In genomic region chr11:66002648-66003225, GRCh38 we compare ENCODE assay signal across 8 cellular contexts. TPM values are rescaled to one million over a fixed set of nuclear protein-coding genes. Genes with fewer than 3 reads are reported as not detected.
DNase-seq lines count a peak whose midpoint lies in the region; ATAC-seq lines count a peak whose summit lies in the region.

No MANE protein-coding gene starts in this region.

- peaks cover 6 to 56% (median 6%) of the 10 kb centered on the region in 3 donors for H3K36me3 Mint-ChIP-seq in naive thymus-derived CD8-positive, alpha-beta T cell

- ATAC-seq in GM19452 (IDR thresholded peaks at IDR 0.05; ENCODE audit: unreplicated experiment) (peak; percentile 48), HG03442 (IDR thresholded peaks at IDR 0.05; ENCODE audit: unreplicated experiment) (peak; percentile 39)
- peak; percentile 68 to 79 for ATAC-seq in naive thymus-derived CD8-positive, alpha-beta T cell

- H3K27me3 Mint-ChIP-seq in naive thymus-derived CD8-positive, alpha-beta T cell: no peaks in the 10 kb centered on the region

- peak overlapping the region; percentile 98 to 100 (median 99) for H3K27ac Mint-ChIP-seq in naive thymus-derived CD8-positive, alpha-beta T cell

- peak; percentile 49 for DNase-seq in EH (ENCODE audit: low read depth)
- DNase-seq in SW480 (ENCODE audit: low spot score): peak; percentile 38
- no peak for DNase-seq in epithelial cell of prostate (ENCODE audit: low read depth, low spot score)
- peak in 1 of 10 donors; percentile 80 for DNase-seq in naive thymus-derived CD8-positive, alpha-beta T cell
- DNase-seq in NCI-H146 (lab: John Stamatoyannopoulos, UW): no peak
- no peak for DNase-seq in NCI-H2171 treated with DMSO at 0.1 percent for 48 hours (lab: John Stamatoyannopoulos, UW)

- H3K27ac ChIP-seq in epithelial cell of prostate: peak overlapping the region; percentile 96

- no peaks in the 10 kb centered on the region for H3K9me3 Mint-ChIP-seq in naive thymus-derived CD8-positive, alpha-beta T cell

- POLR2A ChIA-PET in naive thymus-derived CD8-positive, alpha-beta T cell (lab: Charles Lee): interaction anchor here (0.7 to 2.1 kb wide), 24 partner anchors 9 to 462 kb away, joined by 3 to 30 read pairs (median 4); partner anchors contain the start of genes CCDC85B, CFL1, CST6 and FIBP

- peak overlapping the region; percentile 98 to 100 (median 99) for H3K4me3 Mint-ChIP-seq in naive thymus-derived CD8-positive, alpha-beta T cell

- H3K4me1 Mint-ChIP-seq in naive thymus-derived CD8-positive, alpha-beta T cell: peaks cover 13 to 49% (median 47%) of the 10 kb centered on the region in 4 donors

RNA-seq across cellular contexts. Expression of gene BANF1, which starts 0.4 kb away (rescaled TPM):
- 100 to 1,000 TPM in 1 of 2 experiments, 10 to 100 TPM in 1; 96.2 to 101 TPM for total RNA-seq in naive thymus-derived CD8-positive, alpha-beta T cell
- 100 to 1,000 TPM; 225 to 250 (median 241) TPM for polyA plus RNA-seq in naive thymus-derived CD8-positive, alpha-beta T cell

RNA-seq across cellular contexts. Expression of gene EIF1AD, which starts 0.8 kb away (rescaled TPM):
- 10 to 100 TPM; 62.4 to 64.8 TPM for total RNA-seq in naive thymus-derived CD8-positive, alpha-beta T cell
- polyA plus RNA-seq in naive thymus-derived CD8-positive, alpha-beta T cell: 10 to 100 TPM; 11.5 to 18.7 (median 14.3) TPM

RNA-seq across cellular contexts. Expression of gene CST6, which starts 9.1 kb away (rescaled TPM):
- not detected for total RNA-seq in naive thymus-derived CD8-positive, alpha-beta T cell
- not detected for polyA plus RNA-seq in naive thymus-derived CD8-positive, alpha-beta T cell

RNA-seq across cellular contexts. Expression of gene CATSPER1, which starts 23.5 kb away (rescaled TPM):
- not detected for total RNA-seq in naive thymus-derived CD8-positive, alpha-beta T cell
- under 1 TPM in 1 of 3 donors, not detected in 2; 0.11 TPM for polyA plus RNA-seq in naive thymus-derived CD8-positive, alpha-beta T cell

RNA-seq across cellular contexts. Expression of gene SART1, which starts 41.2 kb away (rescaled TPM):
- 10 to 100 TPM; 81.9 to 91.9 TPM for total RNA-seq in naive thymus-derived CD8-positive, alpha-beta T cell
- 10 to 100 TPM; 16.2 to 57.3 (median 30.4) TPM for polyA plus RNA-seq in naive thymus-derived CD8-positive, alpha-beta T cell

Comparison
In these comparisons a context has a peak if more than half of its experiments do, and no peak if none do; other contexts are left out.
1. DNase-seq: peak in EH (single experiment) and SW480 (single experiment); none in epithelial cell of prostate (single experiment), NCI-H146 (single experiment) and NCI-H2171 treated with DMSO at 0.1 percent for 48 hours (single experiment).
2. Peak in every context shown above with its lines, with median percentiles within 50 percentile points of each other: ATAC-seq.